Comparison of ENCODE assay signal across 9 cellular contexts in genomic region chr9:124040935-124041816, GRCh38. TPM values are rescaled to one million over a fixed set of nuclear protein-coding genes. Genes with fewer than 3 reads are reported as not detected.
DNase-seq lines count a peak whose midpoint lies in the region; ATAC-seq, FAIRE-seq and TF ChIP-seq lines count a peak whose summit lies in the region.
"Had no signal": no experiment of that assay in that cellular context is flagged by ENCODE, and none has a peak within 500 bp of the region (broad histone marks: within the 10 kb centered on the region; RNA-seq: fewer than 3 reads in every experiment).

No MANE protein-coding gene starts in this region.

- intact Hi-C loops in A673 (cut with micrococcal nuclease; ENCODE audit: unreplicated experiment) = loop anchor here (2.0 to 5.0 kb wide), 2 partner anchors 496 to 639 kb away; no protein-coding TSS in a partner anchor
- intact Hi-C loops in body of pancreas (cut with DNase I) = no loop called here

- TF ChIP-seq CTCF in A673 (conservative IDR thresholded peaks at IDR 0.05; ENCODE audit: low read depth, low read length) (peak; percentile 83), GM13976 (IDR thresholded peaks at IDR 0.05; ENCODE audit: borderline replicate concordance, control extremely low read depth, extremely low read depth, insufficient read depth, missing control alignments) (peak; percentile 80), RWPE1 (conservative IDR thresholded peaks at IDR 0.05; ENCODE audit: low read depth) (peak; percentile 96), body of pancreas (IDR thresholded peaks at IDR 0.05) (peak; percentile 65 to 95 (median 79)), keratinocyte (optimal IDR thresholded peaks at IDR 0.05 in 1 of 3, IDR thresholded peaks at IDR 0.05 in 1 of 3, conservative IDR thresholded peaks at IDR 0.05 in 1 of 3; ENCODE audit: extremely low read depth in 1 of 3, insufficient read depth in 2 of 3, low read length in 3 of 3) (peak; percentile 67 to 92 (median 72))

- FAIRE-seq in keratinocyte (lab: Jason Lieb, UNC) = no peak

- H3K27me3 ChIP-seq in A673 (replicated peaks; ENCODE audit: insufficient read depth, low read depth, low read length, poor library complexity) = peaks cover 15% of the 10 kb centered on the region
- peaks cover 0 to 26% of the 10 kb centered on the region in 2 donors for H3K27me3 ChIP-seq in body of pancreas
- H3K27me3 ChIP-seq in keratinocyte (ENCODE audit: control insufficient read depth, extremely low read depth, insufficient read depth, low read length) = peaks cover 60% of the 10 kb centered on the region

- H3K27ac ChIP-seq in A673 (ENCODE audit: low read depth, low read length, poor library complexity, severe bottlenecking) (no peak overlapping the region), RWPE1 (peak overlapping the region; percentile 61; the same call in 1 of the 2 replicates), body of pancreas (no peak overlapping the region), keratinocyte (ENCODE audit: control insufficient read depth, insufficient read depth, low read length) (no peak overlapping the region)

- H3K4me1 ChIP-seq in A673 (ENCODE audit: insufficient read depth, low read length, poor library complexity, severe bottlenecking) (no peaks in the 10 kb centered on the region), body of pancreas (peaks cover 21% of the 10 kb centered on the region), keratinocyte (ENCODE audit: control insufficient read depth, extremely low read depth, insufficient read depth, low read length) (peaks cover 11% of the 10 kb centered on the region)

- peak overlapping the region; percentile 31 for H3K4me3 ChIP-seq in A673 (ENCODE audit: low read depth, low read length, poor library complexity, severe bottlenecking)
- H3K4me3 ChIP-seq in body of pancreas = no peak overlapping the region
- peak overlapping the region in 2 of 3 experiments; percentile 15 to 51 for H3K4me3 ChIP-seq in keratinocyte (ENCODE audit: control insufficient read depth in 2 of 3, extremely low read depth in 1 of 3, insufficient read depth in 2 of 3, low read depth in 1 of 3, low read length in 3 of 3)

- H4K20me1 ChIP-seq in keratinocyte (ENCODE audit: control insufficient read depth, extremely low read depth, insufficient read depth, low read length) = peaks cover 3% of the 10 kb centered on the region

- ATAC-seq in body of pancreas (no peak), HG03442 (IDR thresholded peaks at IDR 0.05; ENCODE audit: unreplicated experiment) (no peak)

- no peak for DNase-seq in A673 (ENCODE audit: low spot score)
- peak; percentile 92 for DNase-seq in GM13976 (ENCODE audit: low spot score)
- no peak for DNase-seq in RWPE1 (ENCODE audit: low spot score)
- DNase-seq in body of pancreas = peak; percentile 22 to 64 (median 43)
- no peak for DNase-seq in keratinocyte (ENCODE audit: low read depth, low spot score)
- DNase-seq in stimulated activated CD4-positive, alpha-beta T cell treated with anti-CD3 and anti-CD28 coated beads, Interleukin-4, amount 100 ng/mL, for 1 hour = peak; percentile 44
- DNase-seq in OCI-M2 (lab: John Stamatoyannopoulos, UW; ENCODE audit: unreplicated experiment) = no peak

- no TSS peak for BruUV-seq in A673 (replicated peaks; lab: Mats Ljungman, UMichigan)

- CTCF ChIA-PET in A673 (lab: Charles Lee) (interaction anchor here (0.6 to 1.3 kb wide), 9 partner anchors 11 to 578 kb away, joined by 3 to 8 read pairs (median 4); no protein-coding TSS in a partner anchor), RWPE1 (lab: Yijun Ruan, JAX) (interaction anchor here (0.6 to 1.8 kb wide), 36 partner anchors 9 to 1343 kb away, joined by 3 to 10 read pairs (median 3); no protein-coding TSS in a partner anchor)

- 8 to 33% methylated on average over 7 to 31 of the region's 55 CpGs for whole genome bisulfite sequencing in body of pancreas, 2 donors

- no peak overlapping the region for H2AFZ ChIP-seq in keratinocyte (ENCODE audit: control insufficient read depth, low read length)

- no peak for TF ChIP-seq POLR2A in body of pancreas (IDR thresholded peaks at IDR 0.05)

- H3K79me2 ChIP-seq in keratinocyte (ENCODE audit: control insufficient read depth, insufficient read depth, low read length) = no peaks in the 10 kb centered on the region

- dilution Hi-C loops in keratinocyte (cut with MboI; ENCODE audit: extremely low pct_ligation_motif_present, low sequenced_read_pairs) = no loop called here

- H3K4me2 ChIP-seq in keratinocyte (ENCODE audit: control insufficient read depth, extremely low read depth, insufficient read depth, low read depth, low read length) = peak overlapping the region; percentile 62

- H3K9me3 ChIP-seq in A673 (ENCODE audit: low read depth, low read length, poor library complexity, severe bottlenecking) (no peaks in the 10 kb centered on the region), body of pancreas (no peaks in the 10 kb centered on the region), keratinocyte (ENCODE audit: control insufficient read depth, low read depth, low read length) (no peaks in the 10 kb centered on the region)

- in situ Hi-C loops in GM13976 (cut with MboI; ENCODE audit: low sequenced_read_pairs, unreplicated experiment) = no loop called here

- H3K9ac ChIP-seq in keratinocyte (ENCODE audit: control insufficient read depth, extremely low read depth, insufficient read depth, low read length) = no peak overlapping the region

- POLR2A ChIA-PET in A673 (lab: Charles Lee; ENCODE audit: low non-redundant PET) (no interaction called here), RWPE1 (lab: Yijun Ruan, JAX; ENCODE audit: low non-redundant PET) (no interaction called here)

- no peaks in the 10 kb centered on the region for H3K9me1 ChIP-seq in keratinocyte (ENCODE audit: control insufficient read depth, extremely low read depth, insufficient read depth, low read length)

- no peaks in the 10 kb centered on the region for H3K36me3 ChIP-seq in A673 (ENCODE audit: insufficient read depth, low read length, poor library complexity, severe bottlenecking)
- no peaks in the 10 kb centered on the region for H3K36me3 ChIP-seq in body of pancreas (replicated peaks in 1 of 2; ENCODE audit: insufficient read depth in 1 of 2, low read depth in 2 of 2)
- H3K36me3 ChIP-seq in keratinocyte (ENCODE audit: control insufficient read depth in 2 of 2, extremely low read depth in 1 of 2, insufficient read depth in 2 of 2, low read length in 2 of 2) = no peaks in the 10 kb centered on the region

RNA-seq across cellular contexts. Expression of gene LHX2, which starts 29.6 kb away (rescaled TPM):
- total RNA-seq in A673 (2021) (0.17 and 0.26 TPM in 2 replicates), body of pancreas (not detected)
- polyA plus RNA-seq in keratinocyte = 0.07 TPM in 1 of 3 replicates, not detected in the others
- polyA plus RNA-seq in keratinocyte (2011; ENCODE audit: low read depth) = not detected
- not detected in 2 replicates for polyA plus RNA-seq in keratinocyte (2011; cell fraction: cytosol; rRNA removed)
- 0.11 TPM in 1 of 2 replicates, not detected in the other for polyA plus RNA-seq in keratinocyte (2011; cell fraction: nucleus; rRNA removed)
- polyA plus RNA-seq in keratinocyte (2012; ENCODE audit: low replicate concordance) = 0.24 TPM in 1 of 2 replicates, not detected in the other
- 0.26 TPM in 1 of 3 replicates, not detected in the others for polyA minus RNA-seq in keratinocyte
- polyA minus RNA-seq in keratinocyte (2011; cell fraction: cytosol; rRNA and poly(A)+ RNA removed) = not detected
- not detected in 2 replicates for polyA minus RNA-seq in keratinocyte (2011; cell fraction: nucleus; rRNA and poly(A)+ RNA removed)
- total RNA-seq: glomerular endothelial cell had no signal

Comparison
In these comparisons a context has a peak if more than half of its experiments do, and no peak if none do; other contexts are left out.
1. DNase-seq: peak in GM13976 (single experiment), body of pancreas (4 of 4) and stimulated activated CD4-positive, alpha-beta T cell treated with anti-CD3 and anti-CD28 coated beads, Interleukin-4, amount 100 ng/mL, for 1 hour (single experiment); none in A673 (single experiment), RWPE1 (single experiment), keratinocyte (single experiment) and OCI-M2 (single experiment).
2. H3K4me3 ChIP-seq: peak in A673 (single experiment) and keratinocyte (2 of 3); none in body of pancreas (0 of 2).
3. Peak in every context shown above with its lines, with median percentiles within 50 percentile points of each other: CTCF ChIP-seq.